In the genomic region with DNA sequence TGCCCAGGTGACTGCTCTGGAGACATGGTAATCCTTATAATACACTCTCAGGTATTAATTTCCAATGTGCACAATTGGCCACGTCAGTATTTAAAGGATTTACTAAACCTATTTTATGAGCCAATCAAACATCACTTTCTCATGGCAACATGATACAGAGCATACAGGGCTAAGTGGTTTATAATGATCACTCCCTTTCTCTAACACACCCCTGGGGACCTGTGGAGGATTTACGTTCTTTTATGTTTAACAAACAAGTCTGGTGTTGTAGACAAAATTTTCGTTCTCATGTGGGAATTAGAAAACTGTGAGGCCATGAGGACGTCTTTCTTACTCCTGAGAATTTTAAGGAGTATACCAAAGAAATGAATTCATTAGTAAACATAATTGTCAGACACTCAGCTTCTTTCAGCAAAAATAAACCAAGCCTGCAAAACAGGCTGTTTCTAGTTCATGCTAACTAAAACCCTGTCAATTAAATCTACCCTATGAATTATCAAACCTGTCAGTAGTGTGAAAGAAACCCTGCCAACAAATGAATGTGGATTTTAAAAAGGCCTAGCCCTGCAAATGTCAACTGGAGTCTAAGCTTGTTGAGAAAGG, we compare ENCODE assay signal across 16 cellular contexts.
A peak's percentile ranks its signal among the peaks of the same experiment; 100 is the strongest.
DNase-seq lines count a peak whose midpoint lies in the region; FAIRE-seq and TF ChIP-seq lines count a peak whose summit lies in the region.
"Had no signal": no experiment of that assay in that cellular context is flagged by ENCODE, and none has a peak within 500 bp of the region (broad histone marks: within the 10 kb centered on the region; RNA-seq: fewer than 3 reads in every experiment).

No MANE protein-coding gene starts in this region.

- WGBS in testis, 2 donors, result 69 to 76% methylated on average over 4 of the region's 4 CpGs

- intact Hi-C loops in cardiac septum (cut with DNase I) (no loop called here), testis (cut with DNase I; ENCODE audit: low total_unique reads) (no loop called here)

- peak; percentile 79 for DNase-seq in COR-L47 (lab: John Stamatoyannopoulos, UW)
- peak; percentile 73 to 98 (median 85) for DNase-seq in NCI-H1417 (lab: John Stamatoyannopoulos, UW)
- DNase-seq in NCI-H345 treated with DMSO at 0.1 percent for 48 hours (lab: John Stamatoyannopoulos, UW; ENCODE audit: unreplicated experiment), result peak; percentile 58
- no peak for DNase-seq in activated CD4-positive, alpha-beta T cell treated with anti-CD3 and anti-CD28 coated beads, Interleukin-2, amount 50 U/mL, for 48 hours
- no peak for DNase-seq in cardiac septum (ENCODE audit: low spot score)
- DNase-seq in UCSD-AML1 (lab: John Stamatoyannopoulos, UW; ENCODE audit: unreplicated experiment), result no peak
- DNase-seq in testis, result no peak
- DNase-seq: ACHN; CD8-positive, alpha-beta T cell; Kasumi-1; kidney; midbrain had no signal

- FAIRE-seq in endometrium (lab: Jason Lieb, UNC), result peak; percentile 97

- no peak overlapping the region for H3K27ac ChIP-seq in testis
- H3K27ac ChIP-seq: breast epithelium, parathyroid adenoma, VCaP had no signal

- TF ChIP-seq CTCF in testis (IDR thresholded peaks at IDR 0.05), result no peak

- H3K4me1 ChIP-seq in testis, result no peaks in the 10 kb centered on the region
- H3K4me1 ChIP-seq: breast epithelium had no signal

- H3K36me3 ChIP-seq in testis (ENCODE audit: low read depth, missing control alignments), result no peaks in the 10 kb centered on the region
- H3K36me3 ChIP-seq: breast epithelium had no signal

- no peaks in the 10 kb centered on the region for H3K9me3 ChIP-seq in testis
- H3K9me3 ChIP-seq: breast epithelium had no signal

- no peaks in the 10 kb centered on the region for H3K27me3 ChIP-seq in testis
- H3K27me3 ChIP-seq: breast epithelium had no signal

- TF ChIP-seq POLR2A in testis (IDR thresholded peaks at IDR 0.05), result no peak

- no peak overlapping the region for H3K4me3 ChIP-seq in testis
- H3K4me3 ChIP-seq: breast epithelium had no signal

Comparison
In these comparisons a context has a peak if more than half of its experiments do, and no peak if none do; other contexts are left out.
1. DNase-seq: peak in COR-L47 (single experiment), NCI-H1417 (3 of 3) and NCI-H345 treated with DMSO at 0.1 percent for 48 hours (single experiment); none in activated CD4-positive, alpha-beta T cell treated with anti-CD3 and anti-CD28 coated beads, Interleukin-2, amount 50 U/mL, for 48 hours (0 of 2), cardiac septum (single experiment), UCSD-AML1 (single experiment) and testis (single experiment).